Comparison of ENCODE assay signal across 1 cellular context in genomic region chrX:103687073-103687695, GRCh38.
TF ChIP-seq lines count a peak whose summit lies in the region.

No MANE protein-coding gene starts in this region.

TF ChIP-seq in HepG2, 621 proteins besides CTCF, POLR2A, EP300 and RAD21 (continued from another document and continues in another):
- TF ChIP-seq, protein P1, sequence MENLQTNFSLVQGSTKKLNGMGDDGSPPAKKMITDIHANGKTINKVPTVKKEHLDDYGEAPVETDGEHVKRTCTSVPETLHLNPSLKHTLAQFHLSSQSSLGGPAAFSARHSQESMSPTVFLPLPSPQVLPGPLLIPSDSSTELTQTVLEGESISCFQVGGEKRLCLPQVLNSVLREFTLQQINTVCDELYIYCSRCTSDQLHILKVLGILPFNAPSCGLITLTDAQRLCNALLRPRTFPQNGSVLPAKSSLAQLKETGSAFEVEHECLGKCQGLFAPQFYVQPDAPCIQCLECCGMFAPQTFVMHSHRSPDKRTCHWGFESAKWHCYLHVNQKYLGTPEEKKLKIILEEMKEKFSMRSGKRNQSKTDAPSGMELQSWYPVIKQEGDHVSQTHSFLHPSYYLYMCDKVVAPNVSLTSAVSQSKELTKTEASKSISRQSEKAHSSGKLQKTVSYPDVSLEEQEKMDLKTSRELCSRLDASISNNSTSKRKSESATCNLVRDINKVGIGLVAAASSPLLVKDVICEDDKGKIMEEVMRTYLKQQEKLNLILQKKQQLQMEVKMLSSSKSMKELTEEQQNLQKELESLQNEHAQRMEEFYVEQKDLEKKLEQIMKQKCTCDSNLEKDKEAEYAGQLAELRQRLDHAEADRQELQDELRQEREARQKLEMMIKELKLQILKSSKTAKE (CRISPR knock-in tag; IDR thresholded peaks at IDR 0.05; ENCODE audit: borderline replicate concordance): no peak
- no peak for TF ChIP-seq BATF2 (CRISPR knock-in tag; IDR thresholded peaks at IDR 0.05)
- no peak for TF ChIP-seq ZMYM2 (CRISPR knock-in tag; IDR thresholded peaks at IDR 0.05)
- TF ChIP-seq ZNF709 (CRISPR knock-in tag; IDR thresholded peaks at IDR 0.05): 0 out of 2 replicates have a peak, but pooled peaks have one; percentile 51
- TF ChIP-seq TARDBP (CRISPR knock-in tag; IDR thresholded peaks at IDR 0.05): no peak
- TF ChIP-seq LRRFIP1 (CRISPR knock-in tag; conservative IDR thresholded peaks at IDR 0.05): no peak
- peak; percentile 37 for TF ChIP-seq TBL1XR1 (IDR thresholded peaks at IDR 0.05; ENCODE audit: borderline replicate concordance, low read length, partially characterized antibody)
- TF ChIP-seq ATF4 (CRISPR knock-in tag; IDR thresholded peaks at IDR 0.05): no peak
- peak; percentile 47; the same call in 1 of the 2 replicates for TF ChIP-seq GABPA (IDR thresholded peaks at IDR 0.05; ENCODE audit: low read depth, low read length)
- peak; percentile 92 for TF ChIP-seq GABPA (CRISPR knock-in tag; IDR thresholded peaks at IDR 0.05; ENCODE audit: low read depth)
- TF ChIP-seq JUNB (CRISPR knock-in tag; IDR thresholded peaks at IDR 0.05; ENCODE audit: borderline replicate concordance): no peak
- TF ChIP-seq GATA4 (IDR thresholded peaks at IDR 0.05; ENCODE audit: borderline replicate concordance, low read depth): no peak
- no peak for TF ChIP-seq ERF (CRISPR knock-in tag; IDR thresholded peaks at IDR 0.05)
- no peak for TF ChIP-seq FOXA1 (IDR thresholded peaks at IDR 0.05)
- peak; percentile 38; the same call in 1 of the 2 replicates for TF ChIP-seq FOXA1 (CRISPR knock-in tag; IDR thresholded peaks at IDR 0.05)
- TF ChIP-seq CBFB (CRISPR knock-in tag; IDR thresholded peaks at IDR 0.05): 0 out of 2 replicates have a peak, but pooled peaks have one; percentile 24
- TF ChIP-seq MYC (CRISPR knock-in tag; IDR thresholded peaks at IDR 0.05; ENCODE audit: borderline replicate concordance): peak; percentile 95
- no peak for TF ChIP-seq KDM3A (CRISPR knock-in tag; IDR thresholded peaks at IDR 0.05; ENCODE audit: low read depth)
- TF ChIP-seq NR2F6 (IDR thresholded peaks at IDR 0.05): no peak; the same call in 1 of the 2 replicates
- 0 out of 2 replicates have a peak, but pooled peaks have one; percentile 13 for TF ChIP-seq NR2F6 (CRISPR knock-in tag; IDR thresholded peaks at IDR 0.05)
- TF ChIP-seq NCOR1 (IDR thresholded peaks at IDR 0.05; ENCODE audit: borderline replicate concordance, low read length): peak; percentile 57; the same call in 1 of the 2 replicates
- TF ChIP-seq HDAC6 (IDR thresholded peaks at IDR 0.05; ENCODE audit: low read depth, low read length): no peak
- no peak for TF ChIP-seq ZNF30 (CRISPR knock-in tag; IDR thresholded peaks at IDR 0.05)
- TF ChIP-seq MYNN (CRISPR knock-in tag; IDR thresholded peaks at IDR 0.05; ENCODE audit: low read depth): no peak
- no peak for TF ChIP-seq NCOA1 (CRISPR knock-in tag; IDR thresholded peaks at IDR 0.05)
- TF ChIP-seq RNF2 (conservative IDR thresholded peaks at IDR 0.05; ENCODE audit: low read depth): no peak
- 0 out of 2 replicates have a peak, but pooled peaks have one; percentile 11 for TF ChIP-seq GATAD2A (CRISPR knock-in tag; IDR thresholded peaks at IDR 0.05)
- TF ChIP-seq ZNF556 (CRISPR knock-in tag; IDR thresholded peaks at IDR 0.05; ENCODE audit: borderline replicate concordance): no peak
- no peak for TF ChIP-seq MBD4 (IDR thresholded peaks at IDR 0.05; ENCODE audit: borderline replicate concordance, low read length)
- no peak for TF ChIP-seq NFKBIZ (CRISPR knock-in tag; IDR thresholded peaks at IDR 0.05)
- TF ChIP-seq, protein P2, sequence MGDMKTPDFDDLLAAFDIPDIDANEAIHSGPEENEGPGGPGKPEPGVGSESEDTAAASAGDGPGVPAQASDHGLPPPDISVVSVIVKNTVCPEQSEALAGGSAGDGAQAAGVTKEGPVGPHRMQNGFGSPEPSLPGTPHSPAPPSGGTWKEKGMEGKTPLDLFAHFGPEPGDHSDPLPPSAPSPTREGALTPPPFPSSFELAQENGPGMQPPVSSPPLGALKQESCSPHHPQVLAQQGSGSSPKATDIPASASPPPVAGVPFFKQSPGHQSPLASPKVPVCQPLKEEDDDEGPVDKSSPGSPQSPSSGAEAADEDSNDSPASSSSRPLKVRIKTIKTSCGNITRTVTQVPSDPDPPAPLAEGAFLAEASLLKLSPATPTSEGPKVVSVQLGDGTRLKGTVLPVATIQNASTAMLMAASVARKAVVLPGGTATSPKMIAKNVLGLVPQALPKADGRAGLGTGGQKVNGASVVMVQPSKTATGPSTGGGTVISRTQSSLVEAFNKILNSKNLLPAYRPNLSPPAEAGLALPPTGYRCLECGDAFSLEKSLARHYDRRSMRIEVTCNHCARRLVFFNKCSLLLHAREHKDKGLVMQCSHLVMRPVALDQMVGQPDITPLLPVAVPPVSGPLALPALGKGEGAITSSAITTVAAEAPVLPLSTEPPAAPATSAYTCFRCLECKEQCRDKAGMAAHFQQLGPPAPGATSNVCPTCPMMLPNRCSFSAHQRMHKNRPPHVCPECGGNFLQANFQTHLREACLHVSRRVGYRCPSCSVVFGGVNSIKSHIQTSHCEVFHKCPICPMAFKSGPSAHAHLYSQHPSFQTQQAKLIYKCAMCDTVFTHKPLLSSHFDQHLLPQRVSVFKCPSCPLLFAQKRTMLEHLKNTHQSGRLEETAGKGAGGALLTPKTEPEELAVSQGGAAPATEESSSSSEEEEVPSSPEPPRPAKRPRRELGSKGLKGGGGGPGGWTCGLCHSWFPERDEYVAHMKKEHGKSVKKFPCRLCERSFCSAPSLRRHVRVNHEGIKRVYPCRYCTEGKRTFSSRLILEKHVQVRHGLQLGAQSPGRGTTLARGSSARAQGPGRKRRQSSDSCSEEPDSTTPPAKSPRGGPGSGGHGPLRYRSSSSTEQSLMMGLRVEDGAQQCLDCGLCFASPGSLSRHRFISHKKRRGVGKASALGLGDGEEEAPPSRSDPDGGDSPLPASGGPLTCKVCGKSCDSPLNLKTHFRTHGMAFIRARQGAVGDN (CRISPR knock-in tag; IDR thresholded peaks at IDR 0.05): peak; percentile 88
- TF ChIP-seq ZSCAN31 (CRISPR knock-in tag; IDR thresholded peaks at IDR 0.05; ENCODE audit: low read depth): no peak
- peak; percentile 78 for TF ChIP-seq ZNF143 (CRISPR knock-in tag; IDR thresholded peaks at IDR 0.05)
- TF ChIP-seq KDM5B (CRISPR knock-in tag; IDR thresholded peaks at IDR 0.05; ENCODE audit: borderline replicate concordance): no peak; the same call in 1 of the 2 replicates
- TF ChIP-seq HMGXB3 (CRISPR knock-in tag; IDR thresholded peaks at IDR 0.05; ENCODE audit: borderline replicate concordance): peak; percentile 2; the same call in 1 of the 2 replicates
- TF ChIP-seq KDM5A (IDR thresholded peaks at IDR 0.05; ENCODE audit: borderline replicate concordance, low read length): no peak
- TF ChIP-seq ZNF326 (CRISPR knock-in tag; IDR thresholded peaks at IDR 0.05; ENCODE audit: borderline replicate concordance): no peak
- TF ChIP-seq ZBTB49 (CRISPR knock-in tag; IDR thresholded peaks at IDR 0.05; ENCODE audit: borderline replicate concordance): no peak
- TF ChIP-seq ATM (IDR thresholded peaks at IDR 0.05; ENCODE audit: borderline replicate concordance): no peak
- TF ChIP-seq KLF15 (CRISPR knock-in tag; IDR thresholded peaks at IDR 0.05; ENCODE audit: borderline replicate concordance): no peak
- TF ChIP-seq SPEN (CRISPR knock-in tag; IDR thresholded peaks at IDR 0.05; ENCODE audit: low read depth): peak; percentile 45; the same call in 1 of the 2 replicates
- 0 out of 2 replicates have a peak, but pooled peaks have one; percentile 36 for TF ChIP-seq ZNF574 (CRISPR knock-in tag; IDR thresholded peaks at IDR 0.05)
